Comparison of ENCODE assay signal across 1 cellular context in the genomic region with DNA sequence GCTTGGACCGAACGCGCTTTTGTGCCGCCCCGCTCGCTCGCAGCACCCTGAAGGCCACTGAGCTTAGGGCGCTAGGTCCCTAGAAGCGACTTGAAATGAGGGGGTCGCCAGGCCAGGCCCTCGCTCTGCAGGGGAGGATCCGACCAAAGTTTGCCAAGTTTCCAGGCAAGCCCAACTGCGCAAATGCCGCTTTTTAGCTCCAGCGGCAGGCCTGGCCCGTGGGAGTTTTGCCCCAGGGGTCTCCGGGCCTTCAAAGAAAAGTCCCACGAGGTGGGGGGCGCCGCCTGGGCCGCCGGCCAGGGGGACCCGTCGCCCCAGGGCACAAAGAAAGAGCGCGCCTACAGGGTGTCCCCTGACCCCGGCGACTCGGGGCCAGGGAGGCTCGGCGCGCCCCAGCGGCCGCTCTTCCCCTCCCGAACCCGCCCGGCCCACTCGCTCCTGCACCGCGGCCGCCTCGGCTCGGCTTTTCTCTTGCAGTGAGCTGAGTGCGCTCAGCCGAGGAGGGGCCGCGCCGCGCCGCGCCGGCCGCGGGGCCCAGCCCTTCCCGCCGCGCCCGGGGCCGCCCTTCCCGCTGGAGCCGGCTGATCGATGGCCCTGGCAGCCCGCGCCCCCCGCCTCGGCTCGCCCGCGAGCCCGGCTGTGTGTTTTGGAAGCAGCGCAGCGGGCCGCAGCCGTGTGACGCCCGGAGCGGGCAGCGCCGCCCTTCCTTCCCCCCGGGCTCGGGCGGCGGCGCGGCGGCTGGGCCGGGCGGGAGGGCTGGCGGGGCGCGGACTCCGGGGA.
TF ChIP-seq lines count a peak whose summit lies in the region.

No MANE protein-coding gene starts in this region.

TF ChIP-seq in HepG2, 621 proteins besides CTCF, POLR2A, EP300 and RAD21 (continued from another document and continues in another):
- no peak for TF ChIP-seq ZNF10 (CRISPR knock-in tag; IDR thresholded peaks at IDR 0.05; ENCODE audit: borderline replicate concordance, low read depth)
- TF ChIP-seq ISL2 (CRISPR knock-in tag; IDR thresholded peaks at IDR 0.05) = no peak
- TF ChIP-seq MAFF (IDR thresholded peaks at IDR 0.05; ENCODE audit: low read depth, low read length) = no peak
- TF ChIP-seq TGIF2 (CRISPR knock-in tag; IDR thresholded peaks at IDR 0.05) = no peak
- TF ChIP-seq UBTF (CRISPR knock-in tag; IDR thresholded peaks at IDR 0.05) = peak; percentile 56; the same call in 1 of the 2 replicates
- peak; percentile 52; the same call in 1 of the 2 replicates for TF ChIP-seq MYC (CRISPR knock-in tag; IDR thresholded peaks at IDR 0.05; ENCODE audit: borderline replicate concordance)
- TF ChIP-seq HMG20A (CRISPR knock-in tag; IDR thresholded peaks at IDR 0.05; ENCODE audit: borderline replicate concordance) = no peak
- TF ChIP-seq SMAD1 (CRISPR knock-in tag; IDR thresholded peaks at IDR 0.05; ENCODE audit: borderline replicate concordance, low read depth) = no peak
- peak; percentile 85 for TF ChIP-seq RBFOX2 (IDR thresholded peaks at IDR 0.05; ENCODE audit: low read depth, low read length)
- TF ChIP-seq ARID2 (CRISPR knock-in tag; IDR thresholded peaks at IDR 0.05; ENCODE audit: borderline replicate concordance) = no peak
- TF ChIP-seq TBP (CRISPR knock-in tag; IDR thresholded peaks at IDR 0.05) = no peak
- no peak for TF ChIP-seq ZNF740 (CRISPR knock-in tag; IDR thresholded peaks at IDR 0.05)
- no peak for TF ChIP-seq ZKSCAN5 (CRISPR knock-in tag; IDR thresholded peaks at IDR 0.05)
- no peak for TF ChIP-seq CBX2 (IDR thresholded peaks at IDR 0.05; ENCODE audit: low read depth, low read length)
- TF ChIP-seq CBX2 (CRISPR knock-in tag; IDR thresholded peaks at IDR 0.05; ENCODE audit: low read depth) = no peak
- no peak for TF ChIP-seq TAF15 (IDR thresholded peaks at IDR 0.05; ENCODE audit: low read depth, low read length, poor library complexity, severe bottlenecking)
- peak; percentile 42 for TF ChIP-seq ZEB1 (IDR thresholded peaks at IDR 0.05; ENCODE audit: insufficient replicate concordance, low read depth)
- no peak for TF ChIP-seq GRHL1 (CRISPR knock-in tag; conservative IDR thresholded peaks at IDR 0.05)
- no peak for TF ChIP-seq ZNF292 (CRISPR knock-in tag; IDR thresholded peaks at IDR 0.05; ENCODE audit: borderline replicate concordance, low read depth)
- TF ChIP-seq, protein P1, sequence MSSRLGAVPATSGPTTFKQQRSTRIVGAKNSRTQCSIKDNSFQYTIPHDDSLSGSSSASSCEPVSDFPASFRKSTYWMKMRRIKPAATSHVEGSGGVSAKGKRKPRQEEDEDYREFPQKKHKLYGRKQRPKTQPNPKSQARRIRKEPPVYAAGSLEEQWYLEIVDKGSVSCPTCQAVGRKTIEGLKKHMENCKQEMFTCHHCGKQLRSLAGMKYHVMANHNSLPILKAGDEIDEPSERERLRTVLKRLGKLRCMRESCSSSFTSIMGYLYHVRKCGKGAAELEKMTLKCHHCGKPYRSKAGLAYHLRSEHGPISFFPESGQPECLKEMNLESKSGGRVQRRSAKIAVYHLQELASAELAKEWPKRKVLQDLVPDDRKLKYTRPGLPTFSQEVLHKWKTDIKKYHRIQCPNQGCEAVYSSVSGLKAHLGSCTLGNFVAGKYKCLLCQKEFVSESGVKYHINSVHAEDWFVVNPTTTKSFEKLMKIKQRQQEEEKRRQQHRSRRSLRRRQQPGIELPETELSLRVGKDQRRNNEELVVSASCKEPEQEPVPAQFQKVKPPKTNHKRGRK (CRISPR knock-in tag; IDR thresholded peaks at IDR 0.05) = no peak
- TF ChIP-seq, protein P2, sequence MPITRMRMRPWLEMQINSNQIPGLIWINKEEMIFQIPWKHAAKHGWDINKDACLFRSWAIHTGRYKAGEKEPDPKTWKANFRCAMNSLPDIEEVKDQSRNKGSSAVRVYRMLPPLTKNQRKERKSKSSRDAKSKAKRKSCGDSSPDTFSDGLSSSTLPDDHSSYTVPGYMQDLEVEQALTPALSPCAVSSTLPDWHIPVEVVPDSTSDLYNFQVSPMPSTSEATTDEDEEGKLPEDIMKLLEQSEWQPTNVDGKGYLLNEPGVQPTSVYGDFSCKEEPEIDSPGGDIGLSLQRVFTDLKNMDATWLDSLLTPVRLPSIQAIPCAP (CRISPR knock-in tag; IDR thresholded peaks at IDR 0.05; ENCODE audit: low read depth) = no peak
- no peak for TF ChIP-seq ZNF34 (CRISPR knock-in tag; IDR thresholded peaks at IDR 0.05; ENCODE audit: borderline replicate concordance)
- no peak for TF ChIP-seq HCFC1 (IDR thresholded peaks at IDR 0.05; ENCODE audit: low read depth, low read length)
- TF ChIP-seq, protein P3, sequence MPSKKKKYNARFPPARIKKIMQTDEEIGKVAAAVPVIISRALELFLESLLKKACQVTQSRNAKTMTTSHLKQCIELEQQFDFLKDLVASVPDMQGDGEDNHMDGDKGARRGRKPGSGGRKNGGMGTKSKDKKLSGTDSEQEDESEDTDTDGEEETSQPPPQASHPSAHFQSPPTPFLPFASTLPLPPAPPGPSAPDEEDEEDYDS (CRISPR knock-in tag; IDR thresholded peaks at IDR 0.05) = no peak
- no peak for TF ChIP-seq MATR3 (CRISPR knock-in tag; IDR thresholded peaks at IDR 0.05)
- TF ChIP-seq DPF2 (CRISPR knock-in tag; IDR thresholded peaks at IDR 0.05; ENCODE audit: borderline replicate concordance, low read depth) = no peak
- TF ChIP-seq YEATS4 (CRISPR knock-in tag; IDR thresholded peaks at IDR 0.05; ENCODE audit: borderline replicate concordance) = 0 out of 2 replicates have a peak, but pooled peaks have one; percentile 7
- TF ChIP-seq REST (IDR thresholded peaks at IDR 0.05; ENCODE audit: borderline replicate concordance in 1 of 2, low read depth in 1 of 2, low read length in 2 of 2) = no peak
- TF ChIP-seq ETS1 (CRISPR knock-in tag; IDR thresholded peaks at IDR 0.05) = 0 out of 2 replicates have a peak, but pooled peaks have one; percentile 61
- TF ChIP-seq MLXIP (CRISPR knock-in tag; IDR thresholded peaks at IDR 0.05; ENCODE audit: borderline replicate concordance) = no peak
- TF ChIP-seq, protein P4, sequence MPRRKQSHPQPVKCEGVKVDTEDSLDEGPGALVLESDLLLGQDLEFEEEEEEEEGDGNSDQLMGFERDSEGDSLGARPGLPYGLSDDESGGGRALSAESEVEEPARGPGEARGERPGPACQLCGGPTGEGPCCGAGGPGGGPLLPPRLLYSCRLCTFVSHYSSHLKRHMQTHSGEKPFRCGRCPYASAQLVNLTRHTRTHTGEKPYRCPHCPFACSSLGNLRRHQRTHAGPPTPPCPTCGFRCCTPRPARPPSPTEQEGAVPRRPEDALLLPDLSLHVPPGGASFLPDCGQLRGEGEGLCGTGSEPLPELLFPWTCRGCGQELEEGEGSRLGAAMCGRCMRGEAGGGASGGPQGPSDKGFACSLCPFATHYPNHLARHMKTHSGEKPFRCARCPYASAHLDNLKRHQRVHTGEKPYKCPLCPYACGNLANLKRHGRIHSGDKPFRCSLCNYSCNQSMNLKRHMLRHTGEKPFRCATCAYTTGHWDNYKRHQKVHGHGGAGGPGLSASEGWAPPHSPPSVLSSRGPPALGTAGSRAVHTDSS (CRISPR knock-in tag; conservative IDR thresholded peaks at IDR 0.05) = no peak
- TF ChIP-seq ZNF672 (CRISPR knock-in tag; IDR thresholded peaks at IDR 0.05) = no peak
- TF ChIP-seq NAIF1 (CRISPR knock-in tag; IDR thresholded peaks at IDR 0.05; ENCODE audit: borderline replicate concordance) = no peak
- TF ChIP-seq ZZZ3 (CRISPR knock-in tag; IDR thresholded peaks at IDR 0.05; ENCODE audit: borderline replicate concordance) = no peak
- TF ChIP-seq RFX5 (IDR thresholded peaks at IDR 0.05; ENCODE audit: low read depth, low read length) = no peak
- no peak for TF ChIP-seq GABPA (IDR thresholded peaks at IDR 0.05; ENCODE audit: low read depth, low read length)
- TF ChIP-seq GABPA (CRISPR knock-in tag; IDR thresholded peaks at IDR 0.05; ENCODE audit: low read depth) = no peak
- peak; percentile 46 for TF ChIP-seq ASH2L (IDR thresholded peaks at IDR 0.05; ENCODE audit: insufficient read length, low read depth, low read length)
- 0 out of 2 replicates have a peak, but pooled peaks have one; percentile 36 for TF ChIP-seq KAT7 (CRISPR knock-in tag; IDR thresholded peaks at IDR 0.05; ENCODE audit: borderline replicate concordance)
- no peak for TF ChIP-seq NR2F6 (IDR thresholded peaks at IDR 0.05)
- TF ChIP-seq NR2F6 (CRISPR knock-in tag; IDR thresholded peaks at IDR 0.05) = no peak
- peak; percentile 76 for TF ChIP-seq ZBTB7B (CRISPR knock-in tag; IDR thresholded peaks at IDR 0.05)
